In the genomic region with DNA sequence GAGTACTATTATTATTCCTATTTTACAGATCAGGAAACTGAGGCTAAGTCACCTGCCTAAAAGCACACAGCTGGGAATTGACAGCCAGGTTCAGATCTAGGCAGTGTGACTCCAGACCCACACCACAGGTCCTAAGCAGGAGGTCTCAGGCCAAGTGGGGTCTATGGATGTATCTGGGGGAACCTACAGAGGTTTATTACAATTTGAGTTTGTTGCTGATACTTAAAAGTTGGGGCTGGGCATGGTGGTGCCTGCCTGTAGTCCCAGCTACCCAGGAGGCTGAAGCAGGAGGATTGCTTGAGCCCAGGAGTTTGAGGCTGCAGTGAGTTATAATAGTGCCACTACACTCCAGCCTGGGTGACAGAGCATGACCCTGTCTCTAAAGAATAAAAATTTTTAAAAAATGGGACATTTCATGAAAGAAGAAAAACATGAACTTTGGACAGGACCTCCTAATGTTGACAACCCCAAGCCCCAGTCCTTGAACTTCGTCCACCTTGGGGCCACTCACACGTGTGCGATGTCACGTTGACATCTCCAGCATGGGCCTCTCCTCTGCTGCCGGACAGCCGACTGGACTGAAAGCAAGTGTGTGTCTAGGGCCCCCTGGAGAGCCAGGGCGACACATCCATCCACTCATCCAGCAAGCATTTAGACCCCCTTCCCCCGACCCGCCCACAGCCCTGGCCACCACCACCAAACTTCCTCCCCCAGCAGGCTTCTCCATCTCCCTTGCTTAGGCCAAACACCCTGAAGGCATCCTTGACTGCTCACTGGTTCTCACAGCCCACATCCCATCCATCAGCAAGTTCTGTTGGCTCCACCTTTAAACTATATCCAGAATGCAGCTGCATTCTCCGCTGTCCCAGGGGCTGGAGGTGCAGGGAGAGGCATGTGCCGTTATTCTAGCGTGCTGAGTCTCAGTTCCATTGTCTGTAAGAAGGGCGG, we compare ENCODE assay signal across 1 cellular context.
TF ChIP-seq lines count a peak whose summit lies in the region.

No MANE protein-coding gene starts in this region.

TF ChIP-seq in HepG2, 621 proteins besides CTCF, POLR2A, EP300 and RAD21 (continued from another document and continues in another):
- TF ChIP-seq SP2 (CRISPR knock-in tag; IDR thresholded peaks at IDR 0.05) (no peak; the same call in 1 of the 2 replicates), TBX3 (IDR thresholded peaks at IDR 0.05; ENCODE audit: borderline replicate concordance) (peak; percentile 88), MYC (CRISPR knock-in tag; IDR thresholded peaks at IDR 0.05; ENCODE audit: borderline replicate concordance) (peak; percentile 98), JUN (CRISPR knock-in tag; IDR thresholded peaks at IDR 0.05) (peak; percentile 92), HOXA3 (CRISPR knock-in tag; IDR thresholded peaks at IDR 0.05) (peak; percentile 97; the same call in 1 of the 2 replicates), ZSCAN25 (CRISPR knock-in tag; IDR thresholded peaks at IDR 0.05) (peak; percentile 97), HOXA9 (CRISPR knock-in tag; IDR thresholded peaks at IDR 0.05; ENCODE audit: borderline replicate concordance) (no peak), TCF12 (IDR thresholded peaks at IDR 0.05) (no peak), TCF12 (CRISPR knock-in tag; IDR thresholded peaks at IDR 0.05) (peak; percentile 91), AHR (CRISPR knock-in tag; IDR thresholded peaks at IDR 0.05) (peak; percentile 96; the same call in 1 of the 2 replicates), MTA3 (CRISPR knock-in tag; IDR thresholded peaks at IDR 0.05) (no peak), HMGA1 (CRISPR knock-in tag; conservative IDR thresholded peaks at IDR 0.05) (no peak), NCOR1 (IDR thresholded peaks at IDR 0.05; ENCODE audit: borderline replicate concordance, low read length) (peak; percentile 99), HNRNPLL (IDR thresholded peaks at IDR 0.05; ENCODE audit: low read depth, low read length, poor library complexity, severe bottlenecking) (no peak), PPARG (CRISPR knock-in tag; conservative IDR thresholded peaks at IDR 0.05) (peak; percentile 96), SOX5 (CRISPR knock-in tag; IDR thresholded peaks at IDR 0.05; ENCODE audit: borderline replicate concordance) (peak; percentile 98), CCAR2 (optimal IDR thresholded peaks at IDR 0.05; ENCODE audit: low read depth, low read length) (no peak), SRSF4 (IDR thresholded peaks at IDR 0.05; ENCODE audit: low read depth, low read length, poor library complexity, severe bottlenecking) (no peak), SSRP1 (CRISPR knock-in tag; IDR thresholded peaks at IDR 0.05) (peak; percentile 94; the same call in 1 of the 2 replicates), CHD4 (IDR thresholded peaks at IDR 0.05; ENCODE audit: borderline replicate concordance, low read length) (peak; percentile 91), DNMT1 (CRISPR knock-in tag; IDR thresholded peaks at IDR 0.05) (peak; percentile 56; the same call in 1 of the 2 replicates), ATF7-NPFF (CRISPR knock-in tag; IDR thresholded peaks at IDR 0.05; ENCODE audit: low read depth) (peak; percentile 88), ZNF605 (CRISPR knock-in tag; IDR thresholded peaks at IDR 0.05) (peak; percentile 96), PAF1 (CRISPR knock-in tag; IDR thresholded peaks at IDR 0.05) (no peak), DNMT3B (CRISPR knock-in tag; conservative IDR thresholded peaks at IDR 0.05) (no peak), CEBPB (IDR thresholded peaks at IDR 0.05; ENCODE audit: borderline replicate concordance, low read depth, low read length) (no peak), ZNF788 (CRISPR knock-in tag; IDR thresholded peaks at IDR 0.05; ENCODE audit: borderline replicate concordance) (peak; percentile 98), JUND (CRISPR knock-in tag; IDR thresholded peaks at IDR 0.05) (peak; percentile 87)
- TF ChIP-seq, protein P1, sequence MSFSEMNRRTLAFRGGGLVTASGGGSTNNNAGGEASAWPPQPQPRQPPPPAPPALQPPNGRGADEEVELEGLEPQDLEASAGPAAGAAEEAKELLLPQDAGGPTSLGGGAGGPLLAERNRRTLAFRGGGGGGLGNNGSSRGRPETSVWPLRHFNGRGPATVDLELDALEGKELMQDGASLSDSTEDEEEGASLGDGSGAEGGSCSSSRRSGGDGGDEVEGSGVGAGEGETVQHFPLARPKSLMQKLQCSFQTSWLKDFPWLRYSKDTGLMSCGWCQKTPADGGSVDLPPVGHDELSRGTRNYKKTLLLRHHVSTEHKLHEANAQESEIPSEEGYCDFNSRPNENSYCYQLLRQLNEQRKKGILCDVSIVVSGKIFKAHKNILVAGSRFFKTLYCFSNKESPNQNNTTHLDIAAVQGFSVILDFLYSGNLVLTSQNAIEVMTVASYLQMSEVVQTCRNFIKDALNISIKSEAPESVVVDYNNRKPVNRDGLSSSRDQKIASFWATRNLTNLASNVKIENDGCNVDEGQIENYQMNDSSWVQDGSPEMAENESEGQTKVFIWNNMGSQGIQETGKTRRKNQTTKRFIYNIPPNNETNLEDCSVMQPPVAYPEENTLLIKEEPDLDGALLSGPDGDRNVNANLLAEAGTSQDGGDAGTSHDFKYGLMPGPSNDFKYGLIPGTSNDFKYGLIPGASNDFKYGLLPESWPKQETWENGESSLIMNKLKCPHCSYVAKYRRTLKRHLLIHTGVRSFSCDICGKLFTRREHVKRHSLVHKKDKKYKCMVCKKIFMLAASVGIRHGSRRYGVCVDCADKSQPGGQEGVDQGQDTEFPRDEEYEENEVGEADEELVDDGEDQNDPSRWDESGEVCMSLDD (CRISPR knock-in tag; IDR thresholded peaks at IDR 0.05; ENCODE audit: borderline replicate concordance): no peak; the same call in 1 of the 2 replicates
- TF ChIP-seq, protein P2, sequence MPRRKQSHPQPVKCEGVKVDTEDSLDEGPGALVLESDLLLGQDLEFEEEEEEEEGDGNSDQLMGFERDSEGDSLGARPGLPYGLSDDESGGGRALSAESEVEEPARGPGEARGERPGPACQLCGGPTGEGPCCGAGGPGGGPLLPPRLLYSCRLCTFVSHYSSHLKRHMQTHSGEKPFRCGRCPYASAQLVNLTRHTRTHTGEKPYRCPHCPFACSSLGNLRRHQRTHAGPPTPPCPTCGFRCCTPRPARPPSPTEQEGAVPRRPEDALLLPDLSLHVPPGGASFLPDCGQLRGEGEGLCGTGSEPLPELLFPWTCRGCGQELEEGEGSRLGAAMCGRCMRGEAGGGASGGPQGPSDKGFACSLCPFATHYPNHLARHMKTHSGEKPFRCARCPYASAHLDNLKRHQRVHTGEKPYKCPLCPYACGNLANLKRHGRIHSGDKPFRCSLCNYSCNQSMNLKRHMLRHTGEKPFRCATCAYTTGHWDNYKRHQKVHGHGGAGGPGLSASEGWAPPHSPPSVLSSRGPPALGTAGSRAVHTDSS (CRISPR knock-in tag; conservative IDR thresholded peaks at IDR 0.05): no peak
- TF ChIP-seq, protein P3, sequence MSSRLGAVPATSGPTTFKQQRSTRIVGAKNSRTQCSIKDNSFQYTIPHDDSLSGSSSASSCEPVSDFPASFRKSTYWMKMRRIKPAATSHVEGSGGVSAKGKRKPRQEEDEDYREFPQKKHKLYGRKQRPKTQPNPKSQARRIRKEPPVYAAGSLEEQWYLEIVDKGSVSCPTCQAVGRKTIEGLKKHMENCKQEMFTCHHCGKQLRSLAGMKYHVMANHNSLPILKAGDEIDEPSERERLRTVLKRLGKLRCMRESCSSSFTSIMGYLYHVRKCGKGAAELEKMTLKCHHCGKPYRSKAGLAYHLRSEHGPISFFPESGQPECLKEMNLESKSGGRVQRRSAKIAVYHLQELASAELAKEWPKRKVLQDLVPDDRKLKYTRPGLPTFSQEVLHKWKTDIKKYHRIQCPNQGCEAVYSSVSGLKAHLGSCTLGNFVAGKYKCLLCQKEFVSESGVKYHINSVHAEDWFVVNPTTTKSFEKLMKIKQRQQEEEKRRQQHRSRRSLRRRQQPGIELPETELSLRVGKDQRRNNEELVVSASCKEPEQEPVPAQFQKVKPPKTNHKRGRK (CRISPR knock-in tag; IDR thresholded peaks at IDR 0.05): no peak; the same call in 1 of the 2 replicates
- TF ChIP-seq, protein P4, sequence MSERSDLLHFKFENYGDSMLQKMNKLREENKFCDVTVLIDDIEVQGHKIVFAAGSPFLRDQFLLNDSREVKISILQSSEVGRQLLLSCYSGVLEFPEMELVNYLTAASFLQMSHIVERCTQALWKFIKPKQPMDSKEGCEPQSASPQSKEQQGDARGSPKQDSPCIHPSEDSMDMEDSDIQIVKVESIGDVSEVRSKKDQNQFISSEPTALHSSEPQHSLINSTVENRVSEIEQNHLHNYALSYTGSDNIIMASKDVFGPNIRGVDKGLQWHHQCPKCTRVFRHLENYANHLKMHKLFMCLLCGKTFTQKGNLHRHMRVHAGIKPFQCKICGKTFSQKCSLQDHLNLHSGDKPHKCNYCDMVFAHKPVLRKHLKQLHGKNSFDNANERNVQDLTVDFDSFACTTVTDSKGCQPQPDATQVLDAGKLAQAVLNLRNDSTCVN (CRISPR knock-in tag; IDR thresholded peaks at IDR 0.05; ENCODE audit: borderline replicate concordance): peak; percentile 92
- TF ChIP-seq, protein P5, sequence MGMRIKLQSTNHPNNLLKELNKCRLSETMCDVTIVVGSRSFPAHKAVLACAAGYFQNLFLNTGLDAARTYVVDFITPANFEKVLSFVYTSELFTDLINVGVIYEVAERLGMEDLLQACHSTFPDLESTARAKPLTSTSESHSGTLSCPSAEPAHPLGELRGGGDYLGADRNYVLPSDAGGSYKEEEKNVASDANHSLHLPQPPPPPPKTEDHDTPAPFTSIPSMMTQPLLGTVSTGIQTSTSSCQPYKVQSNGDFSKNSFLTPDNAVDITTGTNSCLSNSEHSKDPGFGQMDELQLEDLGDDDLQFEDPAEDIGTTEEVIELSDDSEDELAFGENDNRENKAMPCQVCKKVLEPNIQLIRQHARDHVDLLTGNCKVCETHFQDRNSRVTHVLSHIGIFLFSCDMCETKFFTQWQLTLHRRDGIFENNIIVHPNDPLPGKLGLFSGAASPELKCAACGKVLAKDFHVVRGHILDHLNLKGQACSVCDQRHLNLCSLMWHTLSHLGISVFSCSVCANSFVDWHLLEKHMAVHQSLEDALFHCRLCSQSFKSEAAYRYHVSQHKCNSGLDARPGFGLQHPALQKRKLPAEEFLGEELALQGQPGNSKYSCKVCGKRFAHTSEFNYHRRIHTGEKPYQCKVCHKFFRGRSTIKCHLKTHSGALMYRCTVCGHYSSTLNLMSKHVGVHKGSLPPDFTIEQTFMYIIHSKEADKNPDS (CRISPR knock-in tag; IDR thresholded peaks at IDR 0.05): no peak
- TF ChIP-seq, protein P6, sequence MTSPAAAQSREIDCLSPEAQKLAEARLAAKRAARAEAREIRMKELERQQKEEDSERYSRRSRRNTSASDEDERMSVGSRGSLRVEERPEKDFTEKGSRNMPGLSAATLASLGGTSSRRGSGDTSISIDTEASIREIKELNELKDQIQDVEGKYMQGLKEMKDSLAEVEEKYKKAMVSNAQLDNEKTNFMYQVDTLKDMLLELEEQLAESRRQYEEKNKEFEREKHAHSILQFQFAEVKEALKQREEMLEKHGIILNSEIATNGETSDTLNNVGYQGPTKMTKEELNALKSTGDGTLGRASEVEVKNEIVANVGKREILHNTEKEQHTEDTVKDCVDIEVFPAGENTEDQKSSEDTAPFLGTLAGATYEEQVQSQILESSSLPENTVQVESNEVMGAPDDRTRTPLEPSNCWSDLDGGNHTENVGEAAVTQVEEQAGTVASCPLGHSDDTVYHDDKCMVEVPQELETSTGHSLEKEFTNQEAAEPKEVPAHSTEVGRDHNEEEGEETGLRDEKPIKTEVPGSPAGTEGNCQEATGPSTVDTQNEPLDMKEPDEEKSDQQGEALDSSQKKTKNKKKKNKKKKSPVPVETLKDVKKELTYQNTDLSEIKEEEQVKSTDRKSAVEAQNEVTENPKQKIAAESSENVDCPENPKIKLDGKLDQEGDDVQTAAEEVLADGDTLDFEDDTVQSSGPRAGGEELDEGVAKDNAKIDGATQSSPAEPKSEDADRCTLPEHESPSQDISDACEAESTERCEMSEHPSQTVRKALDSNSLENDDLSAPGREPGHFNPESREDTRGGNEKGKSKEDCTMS (CRISPR knock-in tag; conservative IDR thresholded peaks at IDR 0.05): no peak
- TF ChIP-seq, protein P7, sequence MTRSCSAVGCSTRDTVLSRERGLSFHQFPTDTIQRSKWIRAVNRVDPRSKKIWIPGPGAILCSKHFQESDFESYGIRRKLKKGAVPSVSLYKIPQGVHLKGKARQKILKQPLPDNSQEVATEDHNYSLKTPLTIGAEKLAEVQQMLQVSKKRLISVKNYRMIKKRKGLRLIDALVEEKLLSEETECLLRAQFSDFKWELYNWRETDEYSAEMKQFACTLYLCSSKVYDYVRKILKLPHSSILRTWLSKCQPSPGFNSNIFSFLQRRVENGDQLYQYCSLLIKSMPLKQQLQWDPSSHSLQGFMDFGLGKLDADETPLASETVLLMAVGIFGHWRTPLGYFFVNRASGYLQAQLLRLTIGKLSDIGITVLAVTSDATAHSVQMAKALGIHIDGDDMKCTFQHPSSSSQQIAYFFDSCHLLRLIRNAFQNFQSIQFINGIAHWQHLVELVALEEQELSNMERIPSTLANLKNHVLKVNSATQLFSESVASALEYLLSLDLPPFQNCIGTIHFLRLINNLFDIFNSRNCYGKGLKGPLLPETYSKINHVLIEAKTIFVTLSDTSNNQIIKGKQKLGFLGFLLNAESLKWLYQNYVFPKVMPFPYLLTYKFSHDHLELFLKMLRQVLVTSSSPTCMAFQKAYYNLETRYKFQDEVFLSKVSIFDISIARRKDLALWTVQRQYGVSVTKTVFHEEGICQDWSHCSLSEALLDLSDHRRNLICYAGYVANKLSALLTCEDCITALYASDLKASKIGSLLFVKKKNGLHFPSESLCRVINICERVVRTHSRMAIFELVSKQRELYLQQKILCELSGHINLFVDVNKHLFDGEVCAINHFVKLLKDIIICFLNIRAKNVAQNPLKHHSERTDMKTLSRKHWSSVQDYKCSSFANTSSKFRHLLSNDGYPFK (CRISPR knock-in tag; IDR thresholded peaks at IDR 0.05; ENCODE audit: borderline replicate concordance): peak; percentile 70; the same call in 1 of the 2 replicates
